In genomic region chr11:66467756-66468155, GRCh38 we compare ENCODE assay signal across 8 cellular contexts. TPM values are rescaled to one million over a fixed set of nuclear protein-coding genes. Genes with fewer than 3 reads are reported as not detected.
DNase-seq lines count a peak whose midpoint lies in the region; ATAC-seq and TF ChIP-seq lines count a peak whose summit lies in the region.

No MANE protein-coding gene starts in this region.

- H3K4me3 ChIP-seq in iPS-11a (ENCODE audit: low read depth, low read length), result peak overlapping the region; percentile 58

- peak; percentile 29 for DNase-seq in DMS153 (lab: John Stamatoyannopoulos, UW)
- peak; percentile 26 to 34 for DNase-seq in Kasumi-1 (lab: John Stamatoyannopoulos, UW)
- peak; percentile 66 for DNase-seq in activated CD8-positive, alpha-beta T cell treated with anti-CD3 and anti-CD28 coated beads for 36 hours

- CTCF ChIA-PET in activated CD8-positive, alpha-beta T cell treated with anti-CD3 and anti-CD28 coated beads for 36 hours (lab: Charles Lee), result interaction anchor here (0.7 to 5.5 kb wide), 7 partner anchors 10 to 81 kb away, joined by 3 to 36 read pairs (median 3); partner anchors contain the start of gene DPP3

- peak overlapping the region; percentile 86 for H3K4me3 Mint-ChIP-seq in activated CD8-positive, alpha-beta T cell treated with anti-CD3 and anti-CD28 coated beads for 36 hours
- peak overlapping the region; percentile 79 for H3K4me3 Mint-ChIP-seq in stimulated activated memory B cell treated with anti-CD40 and anti-IgM and Interleukin-4, amounts not matched to agents 10 μg/mL and 1 μg/mL and 100 μg/mL, for 72 hours

- H3K4me1 Mint-ChIP-seq in activated CD8-positive, alpha-beta T cell treated with anti-CD3 and anti-CD28 coated beads for 36 hours (ENCODE audit: low read depth), result peaks cover 34% of the 10 kb centered on the region
- peaks cover 33% of the 10 kb centered on the region for H3K4me1 Mint-ChIP-seq in stimulated activated memory B cell treated with anti-CD40 and anti-IgM and Interleukin-4, amounts not matched to agents 10 μg/mL and 1 μg/mL and 100 μg/mL, for 72 hours

- no peak for TF ChIP-seq CTCF in activated CD8-positive, alpha-beta T cell treated with anti-CD3 and anti-CD28 coated beads for 36 hours (IDR thresholded peaks at IDR 0.05)

- ATAC-seq in activated CD8-positive, alpha-beta T cell treated with anti-CD3 and anti-CD28 coated beads for 36 hours, result peak; percentile 23
- ATAC-seq in stimulated activated memory B cell treated with anti-CD40 and anti-IgM and Interleukin-4, amounts not matched to agents 10 μg/mL and 1 μg/mL and 100 μg/mL, for 72 hours, result no peak
- no peak for ATAC-seq in HG02588 (IDR thresholded peaks at IDR 0.05; ENCODE audit: unreplicated experiment)
- ATAC-seq in HG03469 (IDR thresholded peaks at IDR 0.05; ENCODE audit: unreplicated experiment), result no peak
- no peak for ATAC-seq in HG02852 (IDR thresholded peaks at IDR 0.05; ENCODE audit: unreplicated experiment)

- H3K27me3 Mint-ChIP-seq in activated CD8-positive, alpha-beta T cell treated with anti-CD3 and anti-CD28 coated beads for 36 hours, result no peaks in the 10 kb centered on the region
- H3K27me3 Mint-ChIP-seq in stimulated activated memory B cell treated with anti-CD40 and anti-IgM and Interleukin-4, amounts not matched to agents 10 μg/mL and 1 μg/mL and 100 μg/mL, for 72 hours, result no peaks in the 10 kb centered on the region

- POLR2A ChIA-PET in activated CD8-positive, alpha-beta T cell treated with anti-CD3 and anti-CD28 coated beads for 36 hours (lab: Charles Lee), result interaction anchor here (1.0 to 1.6 kb wide), 5 partner anchors 9 to 179 kb away, joined by 3 to 6 read pairs (median 3); partner anchors contain the start of gene YIF1A

- H3K36me3 Mint-ChIP-seq in activated CD8-positive, alpha-beta T cell treated with anti-CD3 and anti-CD28 coated beads for 36 hours (ENCODE audit: low read depth), result peaks cover 2% of the 10 kb centered on the region
- H3K36me3 Mint-ChIP-seq in stimulated activated memory B cell treated with anti-CD40 and anti-IgM and Interleukin-4, amounts not matched to agents 10 μg/mL and 1 μg/mL and 100 μg/mL, for 72 hours, result peaks cover 6% of the 10 kb centered on the region

- H3K9me3 Mint-ChIP-seq in activated CD8-positive, alpha-beta T cell treated with anti-CD3 and anti-CD28 coated beads for 36 hours, result no peaks in the 10 kb centered on the region
- H3K9me3 Mint-ChIP-seq in stimulated activated memory B cell treated with anti-CD40 and anti-IgM and Interleukin-4, amounts not matched to agents 10 μg/mL and 1 μg/mL and 100 μg/mL, for 72 hours, result no peaks in the 10 kb centered on the region

- peak overlapping the region; percentile 81 for H3K27ac Mint-ChIP-seq in activated CD8-positive, alpha-beta T cell treated with anti-CD3 and anti-CD28 coated beads for 36 hours
- peak overlapping the region; percentile 78 for H3K27ac Mint-ChIP-seq in stimulated activated memory B cell treated with anti-CD40 and anti-IgM and Interleukin-4, amounts not matched to agents 10 μg/mL and 1 μg/mL and 100 μg/mL, for 72 hours

- intact Hi-C loops in activated CD8-positive, alpha-beta T cell treated with anti-CD3 and anti-CD28 coated beads for 36 hours (cut with micrococcal nuclease), result no loop called here

RNA-seq across cellular contexts. Expression of gene PELI3, which starts 1.1 kb away (rescaled TPM):
- 10 to 100 TPM in 1 of 2 experiments, 1 to 10 TPM in 1; 6.7 to 10.5 TPM for total RNA-seq in activated CD8-positive, alpha-beta T cell treated with anti-CD3 and anti-CD28 coated beads for 36 hours

RNA-seq across cellular contexts. Expression of gene DPP3, which starts 12.5 kb away (rescaled TPM):
- 10 to 100 TPM; 72.4 to 75.8 TPM for total RNA-seq in activated CD8-positive, alpha-beta T cell treated with anti-CD3 and anti-CD28 coated beads for 36 hours

RNA-seq across cellular contexts. Expression of gene MRPL11, which starts 29.1 kb away (rescaled TPM):
- total RNA-seq in activated CD8-positive, alpha-beta T cell treated with anti-CD3 and anti-CD28 coated beads for 36 hours, result 100 to 1,000 TPM; 135 to 142 TPM

RNA-seq across cellular contexts. Expression of gene BBS1, which starts 42.7 kb away (rescaled TPM):
- total RNA-seq in activated CD8-positive, alpha-beta T cell treated with anti-CD3 and anti-CD28 coated beads for 36 hours, result 1 to 10 TPM; 7.7 to 7.9 TPM

RNA-seq across cellular contexts. Expression of gene NPAS4, which starts 46.9 kb away (rescaled TPM):
- total RNA-seq in activated CD8-positive, alpha-beta T cell treated with anti-CD3 and anti-CD28 coated beads for 36 hours, result under 1 TPM in 1 of 2 experiments, not detected in 1; 0.11 TPM
